In the genomic region with DNA sequence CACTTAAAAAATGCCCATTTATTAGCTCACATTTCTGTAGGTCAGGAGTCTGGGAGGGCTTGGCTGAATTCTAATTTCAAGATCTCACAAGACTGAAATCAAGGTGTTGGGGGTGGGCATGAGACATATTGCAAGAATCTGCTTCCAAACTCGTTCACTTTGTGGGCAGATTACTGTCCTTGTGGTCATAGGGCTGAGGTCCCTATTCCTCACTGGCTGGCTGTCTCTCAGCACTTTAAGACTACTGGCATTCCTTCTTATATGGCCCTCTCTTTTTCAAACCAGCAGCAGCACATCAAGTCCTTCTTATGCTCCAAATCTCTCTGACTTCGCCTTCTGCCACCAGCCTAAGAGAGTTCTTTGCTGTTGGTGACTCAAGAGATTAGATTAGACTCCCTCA, we compare ENCODE assay signal across 19 cellular contexts. TPM values are rescaled to one million over a fixed set of nuclear protein-coding genes. Genes with fewer than 3 reads are reported as not detected.
DNase-seq lines count a peak whose midpoint lies in the region; ATAC-seq and TF ChIP-seq lines count a peak whose summit lies in the region.
"Had no signal": no experiment of that assay in that cellular context is flagged by ENCODE, and none has a peak within 500 bp of the region (broad histone marks: within the 10 kb centered on the region; RNA-seq: fewer than 3 reads in every experiment).

No MANE protein-coding gene starts in this region.

- intact Hi-C loops in gastrocnemius medialis (cut with DNase I; ENCODE audit: low total_unique reads): no loop called here

- no peaks in the 10 kb centered on the region for H3K36me3 ChIP-seq in gastrocnemius medialis

- H3K27me3 Mint-ChIP-seq in activated naive CD8-positive, alpha-beta T cell treated with anti-CD3 and anti-CD28 coated beads for 36 hours: peaks cover 41% of the 10 kb centered on the region

- H3K4me3 Mint-ChIP-seq in activated naive CD8-positive, alpha-beta T cell treated with anti-CD3 and anti-CD28 coated beads for 36 hours: no peak overlapping the region
- H3K4me3 Mint-ChIP-seq: CD4-positive, alpha-beta memory T cell had no signal

- DNase-seq in NCI-H82 treated with DMSO at 0.1 percent for 48 hours (lab: John Stamatoyannopoulos, UW; ENCODE audit: unreplicated experiment) (peak; percentile 49), myocyte (ENCODE audit: low read depth) (peak; percentile 67), gastrocnemius medialis (no peak), DMS79 (lab: John Stamatoyannopoulos, UW) (no peak)
- no peak for DNase-seq in activated naive CD8-positive, alpha-beta T cell treated with anti-CD3 and anti-CD28 coated beads for 36 hours
- DNase-seq: C1 segment of cervical spinal cord; Calu3; CD4-positive, alpha-beta memory T cell; COR-L47; DMS53; DND-41; GM23248; HCEC 1CT had no signal

- H3K27me3 ChIP-seq in gastrocnemius medialis: no peaks in the 10 kb centered on the region

- no peak for TF ChIP-seq POLR2A in gastrocnemius medialis (IDR thresholded peaks at IDR 0.05)

- H3K9me3 Mint-ChIP-seq in activated naive CD8-positive, alpha-beta T cell treated with anti-CD3 and anti-CD28 coated beads for 36 hours: no peaks in the 10 kb centered on the region
- H3K9me3 Mint-ChIP-seq: CD4-positive, alpha-beta memory T cell had no signal

- no peak overlapping the region for H3K4me3 ChIP-seq in gastrocnemius medialis
- H3K4me3 ChIP-seq: GM23248 had no signal

- TF ChIP-seq CTCF in gastrocnemius medialis (IDR thresholded peaks at IDR 0.05 in 4 of 5, conservative IDR thresholded peaks at IDR 0.05 in 1 of 5): no peak

- H3K27ac ChIP-seq in gastrocnemius medialis: peak overlapping the region; percentile 19 to 62 (median 48)
- H3K27ac ChIP-seq: GM23248 had no signal

- ATAC-seq in gastrocnemius medialis (no peak), HG02642 (IDR thresholded peaks at IDR 0.05; ENCODE audit: poor library complexity, unreplicated experiment) (no peak)

- no peaks in the 10 kb centered on the region for H3K9me3 ChIP-seq in gastrocnemius medialis

- H3K27ac Mint-ChIP-seq in activated naive CD8-positive, alpha-beta T cell treated with anti-CD3 and anti-CD28 coated beads for 36 hours: no peak overlapping the region
- H3K27ac Mint-ChIP-seq: CD4-positive, alpha-beta memory T cell had no signal

- H3K36me3 Mint-ChIP-seq in activated naive CD8-positive, alpha-beta T cell treated with anti-CD3 and anti-CD28 coated beads for 36 hours: no peaks in the 10 kb centered on the region

- in situ Hi-C loops in gastrocnemius medialis (cut with MboI; ENCODE audit: low sequenced_read_pairs in 4 of 4): loop anchor here in 1 of 4 donors (25.0 kb wide), 1 partner anchor 304 kb away; the partner anchor contains the start of gene KCNJ11

- no peaks in the 10 kb centered on the region for H3K4me1 Mint-ChIP-seq in activated naive CD8-positive, alpha-beta T cell treated with anti-CD3 and anti-CD28 coated beads for 36 hours
- H3K4me1 Mint-ChIP-seq: CD4-positive, alpha-beta memory T cell had no signal

- H3K4me1 ChIP-seq in gastrocnemius medialis: peaks cover 46 to 60% of the 10 kb centered on the region in 2 donors

RNA-seq across cellular contexts. Expression of gene MYOD1, which starts 27.8 kb away (rescaled TPM):
- 398 and 510 TPM in 2 replicates for total RNA-seq in myocyte
- 97.5 TPM for polyA plus RNA-seq in myocyte (2012)
- total RNA-seq in gastrocnemius medialis: 10 to 100 TPM in 2 of 4 donors, 1 to 10 TPM in 2; 3.5 to 20.6 (median 10.4) TPM
- total RNA-seq in activated naive CD8-positive, alpha-beta T cell treated with anti-CD3 and anti-CD28 coated beads for 36 hours: not detected
- total RNA-seq: A172; A673; Calu3; CD4-positive, alpha-beta memory T cell; GM23248; H1; H7 had no signal
- polyA plus RNA-seq: BJ; CD4-positive, alpha-beta memory T cell; GM23248; H1 had no signal

RNA-seq across cellular contexts. Expression of gene KCNC1, which starts 43.0 kb away (rescaled TPM):
- total RNA-seq in myocyte (0.27 and 0.57 TPM in 2 replicates), gastrocnemius medialis (under 1 TPM; 0.03 to 0.53 (median 0.15) TPM)
- polyA plus RNA-seq in myocyte (2012): 0.54 TPM
- not detected for total RNA-seq in activated naive CD8-positive, alpha-beta T cell treated with anti-CD3 and anti-CD28 coated beads for 36 hours
- total RNA-seq: A172; CD4-positive, alpha-beta memory T cell; GM23248; H7 had no signal
- polyA plus RNA-seq: BJ, GM23248 had no signal

Comparison
In these comparisons a context has a peak if more than half of its experiments do, and no peak if none do; other contexts are left out.
1. DNase-seq: peak in NCI-H82 treated with DMSO at 0.1 percent for 48 hours (single experiment) and myocyte (single experiment); none in gastrocnemius medialis (0 of 2), activated naive CD8-positive, alpha-beta T cell treated with anti-CD3 and anti-CD28 coated beads for 36 hours (single experiment) and DMS79 (single experiment).
2. RNA of gene MYOD1, which starts 27.8 kb away (total RNA-seq): 398 to 510 TPM in myocyte; 3.5 to 20.6 TPM in gastrocnemius medialis and not detected in activated naive CD8-positive, alpha-beta T cell treated with anti-CD3 and anti-CD28 coated beads for 36 hours; every median in the first group is over 10 times any median in the second.